ENCODE assay signal across 7 cellular contexts in the genomic region with DNA sequence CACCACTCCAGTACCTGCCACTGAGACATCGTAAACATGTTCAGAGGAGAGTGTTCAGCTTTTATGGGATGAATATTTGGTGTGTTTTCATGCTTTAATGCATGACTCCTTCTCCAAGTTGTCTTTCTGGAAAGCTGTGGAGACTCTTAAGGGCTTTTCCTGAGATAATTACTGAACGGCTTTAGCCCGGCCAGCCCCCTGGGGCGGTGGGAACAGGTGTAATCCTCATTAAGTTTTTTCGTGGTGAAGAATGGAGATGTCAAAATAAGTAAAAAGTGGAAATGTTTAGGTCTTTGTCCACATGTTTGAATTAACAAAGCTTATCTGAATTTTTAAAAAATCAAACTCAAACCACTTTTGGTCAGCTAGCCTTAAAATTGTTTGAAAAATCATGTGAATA. TPM values are rescaled to one million over a fixed set of nuclear protein-coding genes. Genes with fewer than 3 reads are reported as not detected.
DNase-seq lines count a peak whose midpoint lies in the region; ATAC-seq and TF ChIP-seq lines count a peak whose summit lies in the region.

No MANE protein-coding gene starts in this region.

- H3K27ac Mint-ChIP-seq in H9, result no peak overlapping the region

- H3K27me3 ChIP-seq in H9 (ENCODE audit: insufficient read depth, low read length), result no peaks in the 10 kb centered on the region
- no peaks in the 10 kb centered on the region for H3K27me3 ChIP-seq in SJSA1 (replicated peaks)
- no peaks in the 10 kb centered on the region for H3K27me3 ChIP-seq in skeletal muscle satellite cell (ENCODE audit: control insufficient read depth, insufficient read depth, low read length)

- no peaks in the 10 kb centered on the region for H3K9me3 ChIP-seq in H9 (ENCODE audit: control insufficient read depth, low read depth, low read length)
- H3K9me3 ChIP-seq in SJSA1 (replicated peaks), result no peaks in the 10 kb centered on the region; the same call in 1 of the 2 replicates
- H3K9me3 ChIP-seq in skeletal muscle satellite cell (replicated peaks; ENCODE audit: low read length), result no peaks in the 10 kb centered on the region

- H2AFZ ChIP-seq in H9 (ENCODE audit: low read length), result no peak overlapping the region

- H3K4me1 ChIP-seq in H9 (ENCODE audit: insufficient read depth, low read length) (no peaks in the 10 kb centered on the region), SJSA1 (replicated peaks) (peaks cover 13% of the 10 kb centered on the region), skeletal muscle satellite cell (ENCODE audit: control insufficient read depth, insufficient read depth, low read length) (peaks cover 7% of the 10 kb centered on the region)

- peaks cover 25% of the 10 kb centered on the region for H3K27me3 Mint-ChIP-seq in H9 (ENCODE audit: low read depth)

- H3K9ac ChIP-seq in H9 (ENCODE audit: extremely low read depth, insufficient read length, low read length) (no peak overlapping the region), skeletal muscle satellite cell (ENCODE audit: low read depth, low read length) (peak overlapping the region; percentile 80)

- no peak overlapping the region for H2AK5ac ChIP-seq in H9 (ENCODE audit: insufficient read length, low read length)

- no peak for ATAC-seq in HG02884 (IDR thresholded peaks at IDR 0.05; ENCODE audit: unreplicated experiment)

- H3K79me2 ChIP-seq in H9 (ENCODE audit: insufficient read depth, low read length), result peaks cover 6% of the 10 kb centered on the region; the same call in 1 of the 2 replicates

- no peak overlapping the region for H3T11ph ChIP-seq in H9 (ENCODE audit: low read length)

- H3K4ac ChIP-seq in H9 (ENCODE audit: low read depth, low read length), result no peak overlapping the region

- no peak overlapping the region for H2BK5ac ChIP-seq in H9 (ENCODE audit: insufficient read length, low read length)

- H3K14ac ChIP-seq in H9 (ENCODE audit: insufficient read depth, low read length), result no peak overlapping the region

- peak overlapping the region; percentile 80 to 97 for H3K4me3 Mint-ChIP-seq in H9

- H3K18ac ChIP-seq in H9 (ENCODE audit: insufficient read length, low read depth, low read length), result no peak overlapping the region

- H3K36me3 ChIP-seq in SJSA1 (0 out of 2 replicates have a peak, but pooled peaks cover 4% of the 10 kb centered on the region), skeletal muscle satellite cell (ENCODE audit: insufficient read depth, low read length) (no peaks in the 10 kb centered on the region)

- H3K4me1 Mint-ChIP-seq in H9, result peaks cover 15 to 19% of the 10 kb centered on the region in 2 experiments

- DNase-seq in H9 (no peak), SJSA1 (ENCODE audit: low read depth in 1 of 2, low spot score in 2 of 2) (no peak), fibroblast of villous mesenchyme (ENCODE audit: low read depth) (no peak), D341Med (ENCODE audit: low spot score) (no peak), SK-N-DZ (ENCODE audit: low spot score) (no peak)

- no peak overlapping the region for H2BK12ac ChIP-seq in H9 (ENCODE audit: insufficient read length, low read depth, low read length)

- no peaks in the 10 kb centered on the region for H4K20me1 ChIP-seq in H9 (ENCODE audit: control insufficient read depth, insufficient read depth, insufficient read length)

- H4K8ac ChIP-seq in H9 (replicated peaks; ENCODE audit: insufficient read length, low read depth, low read length), result no peak overlapping the region

- TF ChIP-seq CTCF in H9 (conservative IDR thresholded peaks at IDR 0.05), result no peak
- TF ChIP-seq CTCF in fibroblast of villous mesenchyme (IDR thresholded peaks at IDR 0.05; ENCODE audit: insufficient read depth, low read depth, low read length), result no peak

- no CpG with 5 or more reads among the region's 5 CpGs for WGBS in H9 (ENCODE audit: extremely low coverage, insufficient read length, low lambda C conversion rate)

- no peaks in the 10 kb centered on the region; a peak in 1 of 5 replicates for H3K9me3 Mint-ChIP-seq in H9

- no peak overlapping the region for H2BK15ac ChIP-seq in H9 (ENCODE audit: low read depth, low read length)

- H3K27ac ChIP-seq in H9 (ENCODE audit: insufficient read length, low read depth, low read length) (no peak overlapping the region), SJSA1 (no peak overlapping the region)

- H2BK20ac ChIP-seq in H9 (ENCODE audit: low read depth, low read length, poor library complexity, severe bottlenecking), result no peak overlapping the region

- no peak overlapping the region for H2BK120ac ChIP-seq in H9 (ENCODE audit: low read depth, low read length, poor library complexity, severe bottlenecking)

- no peaks in the 10 kb centered on the region for H3K36me3 Mint-ChIP-seq in H9 (ENCODE audit: insufficient read depth in 1 of 3, low read depth in 3 of 3)

- peaks cover 13% of the 10 kb centered on the region for H3K23me2 ChIP-seq in H9 (ENCODE audit: insufficient read length, low read depth, low read length, poor library complexity, severe bottlenecking)

- peak overlapping the region; percentile 76 for H3K4me2 ChIP-seq in H9 (ENCODE audit: insufficient read depth, insufficient read length, low read length)
- H3K4me2 ChIP-seq in skeletal muscle satellite cell (ENCODE audit: low read length), result peak overlapping the region; percentile 91

- peak overlapping the region; percentile 96 for H3K4me3 ChIP-seq in SJSA1
- H3K4me3 ChIP-seq in fibroblast of villous mesenchyme (ENCODE audit: low read depth, low read length), result peak overlapping the region; percentile 68
- H3K4me3 ChIP-seq in skeletal muscle satellite cell (ENCODE audit: low read length), result peak overlapping the region; percentile 74

- no peak overlapping the region for H3K56ac ChIP-seq in H9 (ENCODE audit: insufficient read length, low read depth, low read length)

- H3K79me1 ChIP-seq in H9 (ENCODE audit: insufficient read depth, low read depth, low read length, poor library complexity, severe bottlenecking), result no peaks in the 10 kb centered on the region

- no peak overlapping the region for H4K91ac ChIP-seq in H9 (ENCODE audit: insufficient read length, low read depth, low read length)

- no peak overlapping the region for H3K23ac ChIP-seq in H9 (ENCODE audit: insufficient read length, low read depth, low read length)

- no peak overlapping the region for H4K5ac ChIP-seq in H9 (ENCODE audit: insufficient read length, low read depth, low read length)

RNA-seq across cellular contexts. Expression of a gene that starts 1.5 kb away (rescaled TPM):
- total RNA-seq in H9 (2021) (36.9 and 43.3 TPM in 2 replicates), fibroblast of villous mesenchyme (13.4 and 15.8 TPM in 2 replicates)
- total RNA-seq in SJSA1 (2014; rRNA removed; shearing (Covaris generic)), result 33.8 and 51.8 TPM in 2 replicates
- total RNA-seq in skeletal muscle satellite cell (2012; rRNA removed), result 3.5 and 7.4 TPM in 2 replicates
- polyA plus RNA-seq in SK-N-DZ (2014; cell fraction: cytosol; rRNA removed), result 37.8 and 38.1 TPM in 2 replicates
- 30.2 and 37.7 TPM in 2 replicates for polyA plus RNA-seq in SK-N-DZ (2014; cell fraction: nucleus; rRNA removed)
